In the genomic region with DNA sequence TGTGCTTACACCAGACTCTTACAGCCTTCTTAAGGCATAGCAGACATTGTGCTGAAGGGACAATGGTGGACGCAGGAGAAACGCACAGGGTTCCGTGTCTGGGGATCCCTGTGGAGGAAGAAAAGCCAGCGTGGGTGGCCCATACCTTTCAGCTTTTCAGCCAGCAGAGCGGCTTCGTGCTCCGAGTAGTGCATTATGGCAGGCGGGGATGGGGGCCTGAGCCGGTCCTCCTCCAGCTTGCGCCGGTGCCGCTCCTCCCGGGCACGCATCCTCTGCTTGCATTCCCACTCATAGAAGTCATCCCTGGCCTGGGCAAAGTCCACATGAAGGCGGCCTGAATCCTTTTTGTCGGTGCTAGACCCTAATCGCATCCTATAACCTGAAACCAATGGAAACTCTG, we compare ENCODE assay signal across 23 cellular contexts.
"Had no signal": no experiment of that assay in that cellular context is flagged by ENCODE, and none has a peak within 500 bp of the region (broad histone marks: within the 10 kb centered on the region; RNA-seq: fewer than 3 reads in every experiment).

No MANE protein-coding gene starts in this region.

- H3K27ac Mint-ChIP-seq: T-cell had no signal

- H3K27me3 ChIP-seq: MG63 had no signal

- H3K4me2 ChIP-seq: SK-N-SH had no signal

- H3K9me2 ChIP-seq: SK-N-SH had no signal

- ATAC-seq: Panc1, PC-3, T-cell had no signal

- H3K9ac ChIP-seq: SK-N-SH had no signal

- H3K9me3 Mint-ChIP-seq: T-cell had no signal

- H3K36me3 ChIP-seq: MG63 had no signal

- DNase-seq: Karpas-422, KBM-7, MG63, NCI-H1092, NCI-H1105 treated with DMSO at 0.1 percent for 48 hours, NCI-H1417 treated with DMSO at 0.1 percent for 48 hours, NCI-H146, NCI-H1694 treated with DMSO at 0.1 percent for 48 hours, NCI-H2029, NCI-H2081 treated with DMSO at 0.1 percent for 48 hours, NCI-H2171, NCI-H226, NCI-H446, NCI-H510A, NCI-H524 treated with DMSO at 0.1 percent for 48 hours, NCI-H774, PC-3, SHP77, SK-N-SH, SW 1271, T-cell had no signal

- H3K9me3 ChIP-seq: MG63, SK-N-SH had no signal

- H3K4me3 Mint-ChIP-seq: T-cell had no signal

- H3K27ac ChIP-seq: RWPE1 had no signal

- H3K4me3 ChIP-seq: MG63 had no signal

- H3K36me3 Mint-ChIP-seq: T-cell had no signal
